13 cellular contexts compared by ENCODE assay signal in the genomic region with DNA sequence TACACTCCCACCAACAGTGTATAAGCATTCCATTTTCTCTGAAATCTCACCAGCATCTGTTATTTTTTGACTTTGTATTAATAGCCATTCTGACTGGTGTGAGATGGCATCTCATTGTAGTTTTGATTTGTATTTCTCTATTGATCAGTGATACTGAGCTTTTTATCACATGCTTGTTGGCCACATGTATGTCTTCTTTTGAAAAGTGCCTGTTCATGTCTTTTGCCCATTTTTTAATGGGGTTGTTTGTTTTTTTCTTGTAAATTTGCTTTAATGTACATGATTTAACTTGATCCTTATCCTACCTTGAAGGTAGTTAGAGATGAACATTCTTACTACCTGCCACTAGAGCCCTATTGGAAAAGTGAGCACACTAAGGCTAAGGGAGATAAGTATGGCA.
"Had no signal": no experiment of that assay in that cellular context is flagged by ENCODE, and none has a peak within 500 bp of the region (broad histone marks: within the 10 kb centered on the region; RNA-seq: fewer than 3 reads in every experiment).

No MANE protein-coding gene starts in this region.

- H3K27ac ChIP-seq: colonic mucosa, coronary artery, dorsolateral prefrontal cortex, epithelial cell of prostate, esophagus muscularis mucosa, esophagus squamous epithelium, foreskin keratinocyte, gastrocnemius medialis, gastroesophageal sphincter, heart left ventricle, heart right ventricle had no signal

- H3K36me3 ChIP-seq: colonic mucosa, esophagus muscularis mucosa, esophagus squamous epithelium, gastrocnemius medialis, gastroesophageal sphincter, heart left ventricle, heart right ventricle had no signal

- ATAC-seq: effector memory CD8-positive, alpha-beta T cell; esophagus mucosa; foreskin keratinocyte; gastrocnemius medialis; gastroesophageal sphincter; heart left ventricle; heart right ventricle had no signal

- H3K4me1 ChIP-seq: colonic mucosa, esophagus muscularis mucosa, esophagus squamous epithelium, foreskin keratinocyte, gastrocnemius medialis, gastroesophageal sphincter, heart left ventricle, heart right ventricle had no signal

- H3K4me3 ChIP-seq: colonic mucosa, coronary artery, dorsolateral prefrontal cortex, esophagus muscularis mucosa, esophagus squamous epithelium, gastrocnemius medialis, gastroesophageal sphincter, heart left ventricle, heart right ventricle had no signal

- H3K9me3 ChIP-seq: colonic mucosa, gastrocnemius medialis had no signal
